In genomic region chr9:97405551-97405950, GRCh38 we compare ENCODE assay signal across 1 cellular context.
TF ChIP-seq lines count a peak whose summit lies in the region.

No MANE protein-coding gene starts in this region.

TF ChIP-seq in HepG2, 621 proteins besides CTCF, POLR2A, EP300 and RAD21 (continued from another document):
- TF ChIP-seq TGIF2 (CRISPR knock-in tag; IDR thresholded peaks at IDR 0.05) = no peak
- TF ChIP-seq ZNF335 (CRISPR knock-in tag; IDR thresholded peaks at IDR 0.05) = no peak
- no peak for TF ChIP-seq CHCHD3 (CRISPR knock-in tag; IDR thresholded peaks at IDR 0.05)
- TF ChIP-seq ZNF468 (CRISPR knock-in tag; IDR thresholded peaks at IDR 0.05) = no peak
- TF ChIP-seq ZNF772 (CRISPR knock-in tag; IDR thresholded peaks at IDR 0.05) = no peak
- no peak for TF ChIP-seq CREBL2 (CRISPR knock-in tag; IDR thresholded peaks at IDR 0.05; ENCODE audit: borderline replicate concordance)
- TF ChIP-seq ZNF12 (CRISPR knock-in tag; IDR thresholded peaks at IDR 0.05) = no peak
- no peak for TF ChIP-seq HNF4A (CRISPR knock-in tag; IDR thresholded peaks at IDR 0.05)
- no peak for TF ChIP-seq TOPORS (CRISPR knock-in tag; IDR thresholded peaks at IDR 0.05)
- TF ChIP-seq ZSCAN9 (CRISPR knock-in tag; IDR thresholded peaks at IDR 0.05; ENCODE audit: borderline replicate concordance) = no peak
- no peak for TF ChIP-seq NFAT5 (CRISPR knock-in tag; IDR thresholded peaks at IDR 0.05)
TF ChIP-seq in HepG2: peak in this region for 0.
